1 cellular context compared by ENCODE assay signal in genomic region chr10:21891439-21891838, GRCh38.
TF ChIP-seq lines count a peak whose summit lies in the region.

No MANE protein-coding gene starts in this region.

TF ChIP-seq in K562, 482 proteins besides CTCF, POLR2A, EP300 and RAD21 (continued from another document):
- TF ChIP-seq AFF1 (IDR thresholded peaks at IDR 0.05; ENCODE audit: low read depth in 1 of 2, partially characterized antibody in 2 of 2) (no peak), POLR2G (IDR thresholded peaks at IDR 0.05; ENCODE audit: low read depth, low read length) (no peak), ZNF780A (CRISPR knock-in tag; IDR thresholded peaks at IDR 0.05) (no peak), CREM (IDR thresholded peaks at IDR 0.05; ENCODE audit: low read depth) (no peak), ZNF699 (CRISPR knock-in tag; IDR thresholded peaks at IDR 0.05; ENCODE audit: insufficient replicate concordance) (no peak), MYBL2 (IDR thresholded peaks at IDR 0.05; ENCODE audit: low read depth) (peak; percentile 27; the same call in 1 of the 2 replicates), MYBL2 (CRISPR knock-in tag; IDR thresholded peaks at IDR 0.05; ENCODE audit: borderline replicate concordance) (no peak), ZBTB5 (IDR thresholded peaks at IDR 0.05) (no peak), ATF3 (IDR thresholded peaks at IDR 0.05) (no peak), ATF3 (CRISPR knock-in tag; conservative IDR thresholded peaks at IDR 0.05) (no peak), CBX3 (IDR thresholded peaks at IDR 0.05; ENCODE audit: borderline replicate concordance in 1 of 2, low read length in 2 of 2) (peak in 1 of 2 experiments; percentile 62; a peak in 1 of 3 replicates)
TF ChIP-seq in K562: peak in this region for 2.
